ENCODE assay signal across 1 cellular context in genomic region chr1:244367399-244368114, GRCh38.
TF ChIP-seq lines count a peak whose summit lies in the region.

No MANE protein-coding gene starts in this region.

TF ChIP-seq in WTC11, 78 proteins besides CTCF, POLR2A, EP300 and RAD21 (continued from another document):
- TF ChIP-seq, protein P1, sequence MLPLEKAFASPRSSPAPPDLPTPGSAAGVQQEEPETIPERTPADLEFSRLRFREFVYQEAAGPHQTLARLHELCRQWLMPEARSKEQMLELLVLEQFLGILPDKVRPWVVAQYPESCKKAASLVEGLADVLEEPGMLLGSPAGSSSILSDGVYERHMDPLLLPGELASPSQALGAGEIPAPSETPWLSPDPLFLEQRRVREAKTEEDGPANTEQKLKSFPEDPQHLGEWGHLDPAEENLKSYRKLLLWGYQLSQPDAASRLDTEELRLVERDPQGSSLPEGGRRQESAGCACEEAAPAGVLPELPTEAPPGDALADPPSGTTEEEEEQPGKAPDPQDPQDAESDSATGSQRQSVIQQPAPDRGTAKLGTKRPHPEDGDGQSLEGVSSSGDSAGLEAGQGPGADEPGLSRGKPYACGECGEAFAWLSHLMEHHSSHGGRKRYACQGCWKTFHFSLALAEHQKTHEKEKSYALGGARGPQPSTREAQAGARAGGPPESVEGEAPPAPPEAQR (CRISPR knock-in tag; IDR thresholded peaks at IDR 0.05) = no peak
- TF ChIP-seq, protein P2, sequence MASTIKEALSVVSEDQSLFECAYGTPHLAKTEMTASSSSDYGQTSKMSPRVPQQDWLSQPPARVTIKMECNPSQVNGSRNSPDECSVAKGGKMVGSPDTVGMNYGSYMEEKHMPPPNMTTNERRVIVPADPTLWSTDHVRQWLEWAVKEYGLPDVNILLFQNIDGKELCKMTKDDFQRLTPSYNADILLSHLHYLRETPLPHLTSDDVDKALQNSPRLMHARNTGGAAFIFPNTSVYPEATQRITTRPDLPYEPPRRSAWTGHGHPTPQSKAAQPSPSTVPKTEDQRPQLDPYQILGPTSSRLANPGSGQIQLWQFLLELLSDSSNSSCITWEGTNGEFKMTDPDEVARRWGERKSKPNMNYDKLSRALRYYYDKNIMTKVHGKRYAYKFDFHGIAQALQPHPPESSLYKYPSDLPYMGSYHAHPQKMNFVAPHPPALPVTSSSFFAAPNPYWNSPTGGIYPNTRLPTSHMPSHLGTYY (CRISPR knock-in tag; IDR thresholded peaks at IDR 0.05) = no peak
- TF ChIP-seq PRDM15 (CRISPR knock-in tag; IDR thresholded peaks at IDR 0.05) = no peak
- no peak for TF ChIP-seq GRHL2 (CRISPR knock-in tag; IDR thresholded peaks at IDR 0.05; ENCODE audit: insufficient replicate concordance, severe bottlenecking)
- no peak for TF ChIP-seq ATF2 (CRISPR knock-in tag; IDR thresholded peaks at IDR 0.05; ENCODE audit: borderline replicate concordance, low read depth)
- TF ChIP-seq MAX (CRISPR knock-in tag; IDR thresholded peaks at IDR 0.05) = no peak
- TF ChIP-seq JUN (CRISPR knock-in tag; IDR thresholded peaks at IDR 0.05) = no peak
- TF ChIP-seq HMGA2 (CRISPR knock-in tag; IDR thresholded peaks at IDR 0.05) = no peak
